8 cellular contexts compared by ENCODE assay signal in genomic region chr16:15427648-15428239, GRCh38. TPM values are rescaled to one million over a fixed set of nuclear protein-coding genes. Genes with fewer than 3 reads are reported as not detected.
DNase-seq lines count a peak whose midpoint lies in the region; ATAC-seq and TF ChIP-seq lines count a peak whose summit lies in the region.

No MANE protein-coding gene starts in this region.

- intact Hi-C loops in CD4-positive, alpha-beta T cell (cut with DNase I, micrococcal nuclease), result loop anchor here (1.0 to 10.0 kb wide), 6 partner anchors 163 to 699 kb away; partner anchors contain the start of gene MARF1 (in 1 of the 2)

- POLR2A ChIA-PET in CD4-positive, alpha-beta T cell (lab: Charles Lee), result interaction anchor here (0.7 to 0.9 kb wide), 2 partner anchors 163 to 215 kb away, joined by 3 read pairs; partner anchors contain the start of gene MARF1

- H3K9me3 ChIP-seq in CD4-positive, alpha-beta T cell (ENCODE audit: control insufficient read depth, low read length), result no peaks in the 10 kb centered on the region
- H3K9me3 ChIP-seq in SJSA1 (replicated peaks), result no peaks in the 10 kb centered on the region

- peaks cover 11% of the 10 kb centered on the region; the same call in 1 of the 2 replicates for H3K4me1 ChIP-seq in SJSA1 (replicated peaks)

- no peaks in the 10 kb centered on the region for H3K9me3 Mint-ChIP-seq in CD4-positive, alpha-beta T cell
- H3K9me3 Mint-ChIP-seq in activated naive CD4-positive, alpha-beta T cell treated with anti-CD3 and anti-CD28 coated beads, Interleukin-2, amount 50 U/mL, for 24 hours, result no peaks in the 10 kb centered on the region
- no peaks in the 10 kb centered on the region for H3K9me3 Mint-ChIP-seq in glutamatergic neuron (ENCODE audit: unreplicated experiment)

- no peaks in the 10 kb centered on the region for H3K27me3 ChIP-seq in CD4-positive, alpha-beta T cell (ENCODE audit: control insufficient read depth, insufficient read depth, low read length)
- no peaks in the 10 kb centered on the region for H3K27me3 ChIP-seq in SJSA1 (replicated peaks)

- no peaks in the 10 kb centered on the region for H3K4me1 Mint-ChIP-seq in CD4-positive, alpha-beta T cell (ENCODE audit: low read depth)
- peaks cover 3% of the 10 kb centered on the region for H3K4me1 Mint-ChIP-seq in activated naive CD4-positive, alpha-beta T cell treated with anti-CD3 and anti-CD28 coated beads, Interleukin-2, amount 50 U/mL, for 24 hours
- no peaks in the 10 kb centered on the region for H3K4me1 Mint-ChIP-seq in glutamatergic neuron (ENCODE audit: low read depth, unreplicated experiment)

- peak; percentile 33 to 60 (median 46) for DNase-seq in CD4-positive, alpha-beta T cell
- peak; percentile 46 for DNase-seq in HT1080 (ENCODE audit: low read depth)
- peak; percentile 61 to 67 for DNase-seq in SJSA1 (ENCODE audit: low read depth in 1 of 2, low spot score in 2 of 2)
- DNase-seq in glutamatergic neuron, result peak; percentile 47
- DNase-seq in putamen (ENCODE audit: low spot score), result peak; percentile 56

- ATAC-seq in CD4-positive, alpha-beta T cell (ENCODE audit: poor library complexity), result no peak
- no peak for ATAC-seq in HG03196 (IDR thresholded peaks at IDR 0.05; ENCODE audit: unreplicated experiment)
- ATAC-seq in HG03469 (IDR thresholded peaks at IDR 0.05; ENCODE audit: unreplicated experiment), result no peak

- H3K36me3 Mint-ChIP-seq in CD4-positive, alpha-beta T cell (ENCODE audit: low read depth), result no peaks in the 10 kb centered on the region
- H3K36me3 Mint-ChIP-seq in activated naive CD4-positive, alpha-beta T cell treated with anti-CD3 and anti-CD28 coated beads, Interleukin-2, amount 50 U/mL, for 24 hours, result no peaks in the 10 kb centered on the region
- peaks cover 4% of the 10 kb centered on the region for H3K36me3 Mint-ChIP-seq in glutamatergic neuron (ENCODE audit: unreplicated experiment)

- H3K36me3 ChIP-seq in SJSA1, result no peaks in the 10 kb centered on the region

- H3K27me3 Mint-ChIP-seq in CD4-positive, alpha-beta T cell, result peaks cover 9% of the 10 kb centered on the region
- H3K27me3 Mint-ChIP-seq in activated naive CD4-positive, alpha-beta T cell treated with anti-CD3 and anti-CD28 coated beads, Interleukin-2, amount 50 U/mL, for 24 hours, result no peaks in the 10 kb centered on the region
- H3K27me3 Mint-ChIP-seq in glutamatergic neuron (ENCODE audit: unreplicated experiment), result peaks cover 2% of the 10 kb centered on the region

- peak; percentile 60 for TF ChIP-seq CTCF in CD4-positive, alpha-beta T cell (IDR thresholded peaks at IDR 0.05)
- peak; percentile 39 for TF ChIP-seq CTCF in glutamatergic neuron (IDR thresholded peaks at IDR 0.05; ENCODE audit: partially characterized antibody, unreplicated experiment)

- no peak overlapping the region for H3K4me3 ChIP-seq in SJSA1

- H3K27ac Mint-ChIP-seq in CD4-positive, alpha-beta T cell, result no peak overlapping the region
- H3K27ac Mint-ChIP-seq in activated naive CD4-positive, alpha-beta T cell treated with anti-CD3 and anti-CD28 coated beads, Interleukin-2, amount 50 U/mL, for 24 hours, result peak overlapping the region; percentile 41
- H3K27ac Mint-ChIP-seq in glutamatergic neuron (ENCODE audit: unreplicated experiment), result no peak overlapping the region

- H3K4me3 Mint-ChIP-seq in CD4-positive, alpha-beta T cell, result no peak overlapping the region
- no peak overlapping the region for H3K4me3 Mint-ChIP-seq in activated naive CD4-positive, alpha-beta T cell treated with anti-CD3 and anti-CD28 coated beads, Interleukin-2, amount 50 U/mL, for 24 hours
- H3K4me3 Mint-ChIP-seq in glutamatergic neuron (ENCODE audit: unreplicated experiment), result no peak overlapping the region

- CTCF ChIA-PET in CD4-positive, alpha-beta T cell (lab: Charles Lee), result interaction anchor here (0.6 to 1.9 kb wide), 7 partner anchors 8 to 300 kb away, joined by 3 to 13 read pairs (median 3); partner anchors contain the start of gene MARF1

- no peak overlapping the region for H3K27ac ChIP-seq in CD4-positive, alpha-beta T cell (ENCODE audit: low read depth, low read length)
- no peak overlapping the region for H3K27ac ChIP-seq in SJSA1

RNA-seq across cellular contexts. Expression of gene BMERB1, which starts 6.6 kb away (rescaled TPM):
- total RNA-seq in CD4-positive, alpha-beta T cell, result under 1 TPM; 0.85 to 0.98 TPM
- total RNA-seq in HT1080 (2014; rRNA removed; shearing (Covaris generic)), result 5.5 and 10.3 TPM in 2 replicates
- polyA plus RNA-seq in HT1080 (2015; cell fraction: cytosol; rRNA removed), result 7.0 and 9.0 TPM in 2 replicates
- polyA plus RNA-seq in HT1080 (2015; cell fraction: nucleus; rRNA removed), result 4.1 and 5.6 TPM in 2 replicates
- 29.1 and 34.6 TPM in 2 replicates for total RNA-seq in SJSA1 (2014; rRNA removed; shearing (Covaris generic))
- total RNA-seq in glutamatergic neuron (ENCODE audit: unreplicated experiment), result 65.9 TPM

RNA-seq across cellular contexts. Expression of gene MPV17L, which starts 32.2 kb away (rescaled TPM):
- not detected for total RNA-seq in CD4-positive, alpha-beta T cell
- not detected in 2 replicates for total RNA-seq in HT1080 (2014; rRNA removed; shearing (Covaris generic))
- not detected in 2 replicates for polyA plus RNA-seq in HT1080 (2015; cell fraction: cytosol; rRNA removed)
- polyA plus RNA-seq in HT1080 (2015; cell fraction: nucleus; rRNA removed), result not detected in 2 replicates
- total RNA-seq in SJSA1 (2014; rRNA removed; shearing (Covaris generic)), result 0.29 TPM in 1 of 2 replicates, not detected in the other
- total RNA-seq in glutamatergic neuron (ENCODE audit: unreplicated experiment), result 0.34 TPM

RNA-seq across cellular contexts. Expression of gene NPIPA5, which starts 49.6 kb away (rescaled TPM):
- 1 to 10 TPM in 1 of 2 experiments, under 1 TPM in 1; 0.74 to 1.0 TPM for total RNA-seq in CD4-positive, alpha-beta T cell
- total RNA-seq in HT1080 (2014; rRNA removed; shearing (Covaris generic)), result 1.5 and 3.0 TPM in 2 replicates
- 6.4 and 8.5 TPM in 2 replicates for polyA plus RNA-seq in HT1080 (2015; cell fraction: cytosol; rRNA removed)
- 14.7 and 16.6 TPM in 2 replicates for polyA plus RNA-seq in HT1080 (2015; cell fraction: nucleus; rRNA removed)
- 3.2 and 15.1 TPM in 2 replicates for total RNA-seq in SJSA1 (2014; rRNA removed; shearing (Covaris generic))
- 1.2 TPM for total RNA-seq in glutamatergic neuron (ENCODE audit: unreplicated experiment)
